Comparison of ENCODE assay signal across 17 cellular contexts in genomic region chr1:207891148-207891547, GRCh38. TPM values are rescaled to one million over a fixed set of nuclear protein-coding genes. Genes with fewer than 3 reads are reported as not detected.
A peak's percentile ranks its signal among the peaks of the same experiment; 100 is the strongest.
DNase-seq lines count a peak whose midpoint lies in the region; ATAC-seq and TF ChIP-seq lines count a peak whose summit lies in the region.
"Had no signal": no experiment of that assay in that cellular context is flagged by ENCODE, and none has a peak within 500 bp of the region (broad histone marks: within the 10 kb centered on the region; RNA-seq: fewer than 3 reads in every experiment).

No MANE protein-coding gene starts in this region.

- H3K27ac ChIP-seq in left ventricle myocardium inferior (replicated peaks) (peak overlapping the region; percentile 95), prostate gland (peak overlapping the region; percentile 32 to 43), aorta (ENCODE audit: low read depth in 1 of 2, low read length in 2 of 2) (peak overlapping the region; percentile 89 to 94)

- H3K9me3 ChIP-seq in left ventricle myocardium inferior (replicated peaks) (no peaks in the 10 kb centered on the region), prostate gland (no peaks in the 10 kb centered on the region), aorta (ENCODE audit: control insufficient read depth, low read length) (no peaks in the 10 kb centered on the region), T-helper 17 cell (ENCODE audit: control insufficient read depth, low read length, poor library complexity, severe bottlenecking) (no peaks in the 10 kb centered on the region)
- H3K9me3 ChIP-seq: mucosa of descending colon had no signal

- H3K27me3 ChIP-seq in left ventricle myocardium inferior (ENCODE audit: low read depth) (no peaks in the 10 kb centered on the region), prostate gland (replicated peaks; ENCODE audit: insufficient read depth) (no peaks in the 10 kb centered on the region), aorta (ENCODE audit: control insufficient read depth in 1 of 2, insufficient read depth in 2 of 2, low read length in 1 of 2) (no peaks in the 10 kb centered on the region)

- peaks cover 35% of the 10 kb centered on the region for H3K36me3 ChIP-seq in left ventricle myocardium inferior
- H3K36me3 ChIP-seq in prostate gland = no peaks in the 10 kb centered on the region
- no peaks in the 10 kb centered on the region for H3K36me3 ChIP-seq in aorta (ENCODE audit: control insufficient read depth in 1 of 2, insufficient read depth in 2 of 2, low read length in 1 of 2)

- H3K9me3 Mint-ChIP-seq in endothelial cell (ENCODE audit: unreplicated experiment) = no peaks in the 10 kb centered on the region
- H3K9me3 Mint-ChIP-seq: activated CD4-positive, alpha-beta memory T cell treated with anti-CD3 and anti-CD28 coated beads, Interleukin-2, amount 10 ng/mL, durations not matched to agents 7 days and 5 days had no signal

- 78% methylated on average over 6 of the region's 6 CpGs for WGBS in prostate gland
- 86 to 87% methylated on average over 6 of the region's 6 CpGs for WGBS in aorta, 2 donors

- TF ChIP-seq POLR2A in prostate gland (IDR thresholded peaks at IDR 0.05) = no peak

- ATAC-seq in Right ventricle myocardium superior (ENCODE audit: poor library complexity) (no peak), aorta (ENCODE audit: low FRiP score) (no peak), T-helper 17 cell (no peak), HG03439 (IDR thresholded peaks at IDR 0.05; ENCODE audit: unreplicated experiment) (no peak), GM21390 (IDR thresholded peaks at IDR 0.05; ENCODE audit: unreplicated experiment) (no peak)
- ATAC-seq: HepG2 had no signal

- H3K4me1 ChIP-seq in left ventricle myocardium inferior (peaks cover 100% of the 10 kb centered on the region), prostate gland (replicated peaks) (no peaks in the 10 kb centered on the region), aorta (ENCODE audit: control insufficient read depth in 1 of 2, insufficient read depth in 2 of 2, low read length in 2 of 2) (peaks cover 0 to 18% of the 10 kb centered on the region in 2 donors)

- H3K4me3 ChIP-seq in left ventricle myocardium inferior (no peak overlapping the region), prostate gland (no peak overlapping the region), aorta (ENCODE audit: low read length in 2 of 2) (no peak overlapping the region)
- H3K4me3 ChIP-seq: mucosa of descending colon had no signal

- H3K36me3 Mint-ChIP-seq in endothelial cell (ENCODE audit: low read depth, unreplicated experiment) (peaks cover 59% of the 10 kb centered on the region), T-helper 17 cell (ENCODE audit: low read depth) (peaks cover 5% of the 10 kb centered on the region)

- TF ChIP-seq CTCF in left ventricle myocardium inferior (IDR thresholded peaks at IDR 0.05; ENCODE audit: borderline replicate concordance) = no peak
- no peak for TF ChIP-seq CTCF in endothelial cell (IDR thresholded peaks at IDR 0.05; ENCODE audit: unreplicated experiment)
- no peak for TF ChIP-seq CTCF in prostate gland (IDR thresholded peaks at IDR 0.05)

- intact Hi-C loops in left ventricle myocardium inferior (cut with micrococcal nuclease) (loop anchor here (5.0 kb wide), 1 partner anchor 71 kb away; no protein-coding TSS in a partner anchor), Right ventricle myocardium superior (cut with DNase I) (no loop called here), prostate gland (cut with DNase I) (no loop called here), aorta (cut with DNase I) (loop anchor here in 1 of 2 donors (2.0 kb wide), 1 partner anchor 74 kb away; no protein-coding TSS in a partner anchor)

- H3K4me3 Mint-ChIP-seq in endothelial cell (ENCODE audit: unreplicated experiment) = no peak overlapping the region
- no peak overlapping the region for H3K4me3 Mint-ChIP-seq in T-helper 17 cell
- H3K4me3 Mint-ChIP-seq: activated CD4-positive, alpha-beta memory T cell treated with anti-CD3 and anti-CD28 coated beads, Interleukin-2, amount 10 ng/mL, durations not matched to agents 7 days and 5 days had no signal

- H3K27me3 Mint-ChIP-seq in endothelial cell (ENCODE audit: unreplicated experiment) (peaks cover 11% of the 10 kb centered on the region), T-helper 17 cell (peaks cover 23% of the 10 kb centered on the region)

- DNase-seq in left ventricle myocardium inferior = no peak
- no peak for DNase-seq in Right ventricle myocardium superior
- no peak for DNase-seq in endothelial cell (ENCODE audit: low spot score)
- DNase-seq in prostate gland (ENCODE audit: low spot score) = no peak
- DNase-seq in aorta = no peak
- DNase-seq in T-helper 17 cell = no peak
- DNase-seq: ACHN; activated CD4-positive, alpha-beta memory T cell treated with anti-CD3 and anti-CD28 coated beads, Interleukin-2, amount 10 ng/mL, durations not matched to agents 7 days and 5 days; activated gamma-delta T cell treated with Interleukin-2 at 50 U/mL for 16 hours; cerebellar nuclear complex; NCI-H1417; NCI-H345; T1000 had no signal

- H3K27ac Mint-ChIP-seq in endothelial cell (ENCODE audit: unreplicated experiment) (peak overlapping the region; percentile 94), T-helper 17 cell (no peak overlapping the region)
- H3K27ac Mint-ChIP-seq: activated CD4-positive, alpha-beta memory T cell treated with anti-CD3 and anti-CD28 coated beads, Interleukin-2, amount 10 ng/mL, durations not matched to agents 7 days and 5 days had no signal

- H3K4me1 Mint-ChIP-seq in endothelial cell (ENCODE audit: unreplicated experiment) (peaks cover 62% of the 10 kb centered on the region), T-helper 17 cell (peaks cover 18% of the 10 kb centered on the region)

RNA-seq across cellular contexts. Expression of gene CD34, which starts 19.8 kb away (rescaled TPM):
- total RNA-seq in left ventricle myocardium inferior = 69.6 TPM
- 72.5 TPM for total RNA-seq in Right ventricle myocardium superior
- 277 TPM for total RNA-seq in endothelial cell (ENCODE audit: unreplicated experiment)
- total RNA-seq in prostate gland = 10 to 100 TPM in 1 of 2 donors, 1 to 10 TPM in 1; 9.8 to 47.7 TPM
- total RNA-seq in aorta = 100 to 1,000 TPM in 1 of 2 donors, 10 to 100 TPM in 1; 61.4 to 195 TPM
- 10 to 100 TPM; 10.5 to 16.5 TPM for polyA plus RNA-seq in aorta
- under 1 TPM in 1 of 2 donors, not detected in 1; 0.20 TPM for total RNA-seq in T-helper 17 cell
- total RNA-seq: HepG2 had no signal
- polyA plus RNA-seq: HepG2 had no signal

Comparison
In these comparisons a context has a peak if more than half of its experiments do, and no peak if none do; other contexts are left out.
1. H3K27ac ChIP-seq: peak in every context shown above with its lines; median percentile 95 in left ventricle myocardium inferior; 92 in aorta; 38 in prostate gland.
2. RNA of gene CD34, which starts 19.8 kb away (total RNA-seq): 277 TPM in endothelial cell (single experiment), 61.4 to 195 TPM in aorta, 72.5 TPM in Right ventricle myocardium superior (single experiment), 69.6 TPM in left ventricle myocardium inferior (single experiment) and 9.8 to 47.7 TPM in prostate gland; 0.20 TPM in T-helper 17 cell; every median in the first group is over 4 times any median in the second.